ENCODE assay signal across 16 cellular contexts in genomic region chr10:62073429-62073828, GRCh38.
DNase-seq lines count a peak whose midpoint lies in the region; ATAC-seq and TF ChIP-seq lines count a peak whose summit lies in the region.
"Had no signal": no experiment of that assay in that cellular context is flagged by ENCODE, and none has a peak within 500 bp of the region (broad histone marks: within the 10 kb centered on the region; RNA-seq: fewer than 3 reads in every experiment).

No MANE protein-coding gene starts in this region.

- intact Hi-C loops in breast epithelium (cut with DNase I; ENCODE audit: low total_unique reads) (no loop called here), mammary epithelial cell (cut with micrococcal nuclease) (no loop called here)

- no peak overlapping the region for H2AFZ ChIP-seq in mammary epithelial cell (ENCODE audit: low read depth, low read length)

- H3K4me3 Mint-ChIP-seq in activated CD4-positive, alpha-beta memory T cell treated with anti-CD3 and anti-CD28 coated beads, Interleukin-2, amount 10 ng/mL, durations not matched to agents 7 days and 5 days, result peak overlapping the region; percentile 25
- no peak overlapping the region for H3K4me3 Mint-ChIP-seq in memory B cell
- no peak overlapping the region for H3K4me3 Mint-ChIP-seq in type B pancreatic cell

- H3K4me1 ChIP-seq in breast epithelium, result peaks cover 3 to 44% of the 10 kb centered on the region in 2 donors
- peaks cover 27% of the 10 kb centered on the region for H3K4me1 ChIP-seq in mammary epithelial cell (ENCODE audit: insufficient read depth, low read length)

- no peaks in the 10 kb centered on the region for H3K79me2 ChIP-seq in mammary epithelial cell (ENCODE audit: insufficient read depth, low read length)

- DNase-seq in breast epithelium (ENCODE audit: low spot score in 2 of 2) (no peak), mammary epithelial cell (no peak), memory B cell (ENCODE audit: low spot score in 2 of 2) (no peak), type B pancreatic cell (ENCODE audit: extremely low spot score, unreplicated experiment) (no peak), H4 (ENCODE audit: low spot score) (no peak), NCI-H1092 (lab: John Stamatoyannopoulos, UW) (no peak)
- DNase-seq in activated CD4-positive, alpha-beta memory T cell treated with anti-CD3 and anti-CD28 coated beads, Interleukin-2, amount 10 ng/mL, durations not matched to agents 7 days and 5 days, result no peak
- DNase-seq: GF-D8; Kasumi-1; mesendoderm; PC-3; retina; stimulated activated CD4-positive, alpha-beta T cell treated with anti-CD3 and anti-CD28 coated beads, Interleukin-4, amount 100 ng/mL, for 4 hours; stomach had no signal

- WGBS in mammary epithelial cell (ENCODE audit: low coverage, missing lambda C conversion rate), result 6% methylated on average over 3 of the region's 3 CpGs

- no peaks in the 10 kb centered on the region for H3K9me3 ChIP-seq in breast epithelium
- H3K9me3 ChIP-seq in mammary epithelial cell (replicated peaks; ENCODE audit: insufficient read depth, low read length), result no peaks in the 10 kb centered on the region
- H3K9me3 ChIP-seq: stomach had no signal

- no peak overlapping the region for H3K9ac ChIP-seq in mammary epithelial cell (ENCODE audit: insufficient read depth, low read length)

- POLR2A ChIA-PET in activated CD4-positive, alpha-beta memory T cell treated with anti-CD3 and anti-CD28 coated beads, Interleukin-2, amount 10 ng/mL, durations not matched to agents 7 days and 5 days (lab: Charles Lee), result interaction anchor here (0.8 to 2.7 kb wide), 7 partner anchors 10 to 161 kb away, joined by 3 to 13 read pairs (median 8); no protein-coding TSS in a partner anchor

- TF ChIP-seq CTCF in breast epithelium (IDR thresholded peaks at IDR 0.05), result no peak
- no peak for TF ChIP-seq CTCF in mammary epithelial cell (conservative IDR thresholded peaks at IDR 0.05 in 1 of 2, IDR thresholded peaks at IDR 0.05 in 1 of 2; ENCODE audit: extremely low read depth in 1 of 2, insufficient read depth in 1 of 2, low read depth in 1 of 2, low read length in 2 of 2)
- TF ChIP-seq CTCF in type B pancreatic cell (conservative IDR thresholded peaks at IDR 0.05), result no peak

- H3K27me3 Mint-ChIP-seq in activated CD4-positive, alpha-beta memory T cell treated with anti-CD3 and anti-CD28 coated beads, Interleukin-2, amount 10 ng/mL, durations not matched to agents 7 days and 5 days, result no peaks in the 10 kb centered on the region
- H3K27me3 Mint-ChIP-seq in memory B cell (no peaks in the 10 kb centered on the region), type B pancreatic cell (no peaks in the 10 kb centered on the region)

- CTCF ChIA-PET in mammary epithelial cell (lab: Charles Lee; ENCODE audit: low non-redundant PET), result interaction anchor here (0.7 kb wide), 1 partner anchor 10 kb away, joined by 4 read pairs; no protein-coding TSS in a partner anchor
- CTCF ChIA-PET in activated CD4-positive, alpha-beta memory T cell treated with anti-CD3 and anti-CD28 coated beads, Interleukin-2, amount 10 ng/mL, durations not matched to agents 7 days and 5 days (lab: Charles Lee), result interaction anchor here (1.6 kb wide), 1 partner anchor 174 kb away, joined by 3 read pairs; no protein-coding TSS in a partner anchor

- dilution Hi-C loops in mammary epithelial cell (cut with HindIII; ENCODE audit: low sequenced_read_pairs), result no loop called here

- peak overlapping the region; percentile 62 for H3K27ac Mint-ChIP-seq in activated CD4-positive, alpha-beta memory T cell treated with anti-CD3 and anti-CD28 coated beads, Interleukin-2, amount 10 ng/mL, durations not matched to agents 7 days and 5 days
- peak overlapping the region; percentile 83 for H3K27ac Mint-ChIP-seq in memory B cell
- peak overlapping the region; percentile 24 for H3K27ac Mint-ChIP-seq in type B pancreatic cell

- H4K20me1 ChIP-seq in mammary epithelial cell (ENCODE audit: insufficient read depth, low read length), result no peaks in the 10 kb centered on the region

- peaks cover 1% of the 10 kb centered on the region for H3K9me3 Mint-ChIP-seq in activated CD4-positive, alpha-beta memory T cell treated with anti-CD3 and anti-CD28 coated beads, Interleukin-2, amount 10 ng/mL, durations not matched to agents 7 days and 5 days
- H3K9me3 Mint-ChIP-seq in memory B cell (no peaks in the 10 kb centered on the region), type B pancreatic cell (no peaks in the 10 kb centered on the region)

- peak overlapping the region; percentile 41 to 60 for H3K27ac ChIP-seq in breast epithelium
- H3K27ac ChIP-seq in mammary epithelial cell (ENCODE audit: insufficient read depth, low read depth, low read length), result no peak overlapping the region
- H3K27ac ChIP-seq: epithelial cell of prostate, stomach had no signal

- in situ Hi-C loops in mammary epithelial cell (cut with MboI; ENCODE audit: low sequenced_read_pairs in 2 of 2), result no loop called here

- H3K4me3 ChIP-seq in breast epithelium, result peak overlapping the region in 1 of 3 donors; percentile 4
- H3K4me3 ChIP-seq in mammary epithelial cell (replicated peaks in 1 of 3; ENCODE audit: insufficient read depth in 1 of 3, low read depth in 2 of 3, low read length in 3 of 3), result no peak overlapping the region
- H3K4me3 ChIP-seq: stomach had no signal

- H3K36me3 ChIP-seq in breast epithelium, result no peaks in the 10 kb centered on the region
- H3K36me3 ChIP-seq in mammary epithelial cell (ENCODE audit: insufficient read depth, low read length), result peaks cover 8% of the 10 kb centered on the region

- no TSS peak for BruUV-seq in mammary epithelial cell (replicated peaks; lab: Mats Ljungman, UMichigan)

- no peak overlapping the region for H3K4me2 ChIP-seq in mammary epithelial cell (ENCODE audit: insufficient read depth, low read depth, low read length)

- peaks cover 95% of the 10 kb centered on the region for H3K36me3 Mint-ChIP-seq in activated CD4-positive, alpha-beta memory T cell treated with anti-CD3 and anti-CD28 coated beads, Interleukin-2, amount 10 ng/mL, durations not matched to agents 7 days and 5 days (ENCODE audit: low read depth)
- H3K36me3 Mint-ChIP-seq in memory B cell, result peaks cover 54% of the 10 kb centered on the region
- peaks cover 51% of the 10 kb centered on the region for H3K36me3 Mint-ChIP-seq in type B pancreatic cell

- ATAC-seq in memory B cell (ENCODE audit: low read depth), result no peak
- ATAC-seq in HG02610 (IDR thresholded peaks at IDR 0.05; ENCODE audit: unreplicated experiment), result no peak
- ATAC-seq: PC-3 had no signal

- H3K27me3 ChIP-seq in breast epithelium (no peaks in the 10 kb centered on the region), mammary epithelial cell (ENCODE audit: insufficient read depth, low read length) (no peaks in the 10 kb centered on the region)
- H3K27me3 ChIP-seq: stomach had no signal

- no peak for TF ChIP-seq POLR2A in breast epithelium (IDR thresholded peaks at IDR 0.05)

- H3K4me1 Mint-ChIP-seq in activated CD4-positive, alpha-beta memory T cell treated with anti-CD3 and anti-CD28 coated beads, Interleukin-2, amount 10 ng/mL, durations not matched to agents 7 days and 5 days, result peaks cover 80% of the 10 kb centered on the region
- H3K4me1 Mint-ChIP-seq in memory B cell (peaks cover 23% of the 10 kb centered on the region), type B pancreatic cell (ENCODE audit: unreplicated experiment) (peaks cover 39% of the 10 kb centered on the region)

Comparison
In these comparisons a context has a peak if more than half of its experiments do, and no peak if none do; other contexts are left out.
1. H3K27ac Mint-ChIP-seq: peak in every context shown above with its lines; median percentile 83 in memory B cell; 62 in activated CD4-positive, alpha-beta memory T cell treated with anti-CD3 and anti-CD28 coated beads, Interleukin-2, amount 10 ng/mL, durations not matched to agents 7 days and 5 days; 24 in type B pancreatic cell.